In genomic region chr4:156733582-156733981, GRCh38 we compare ENCODE assay signal across 25 cellular contexts.
"Had no signal": no experiment of that assay in that cellular context is flagged by ENCODE, and none has a peak within 500 bp of the region (broad histone marks: within the 10 kb centered on the region; RNA-seq: fewer than 3 reads in every experiment).

No MANE protein-coding gene starts in this region.

- DNase-seq: stimulated activated CD4-positive, alpha-beta T cell treated with anti-CD3 and anti-CD28 coated beads, Interleukin-2, amount 100 ng/mL, for 48 hours; stimulated activated CD4-positive, alpha-beta T cell treated with anti-CD3 and anti-CD28 coated beads, Interleukin-4, amount 100 ng/mL, for 1 hour; stimulated activated CD4-positive, alpha-beta T cell treated with anti-CD3 and anti-CD28 coated beads, Interleukin-4, amount 100 ng/mL, for 24 hours; stimulated activated CD4-positive, alpha-beta T cell treated with anti-CD3 and anti-CD28 coated beads, Interleukin-4, amount 100 ng/mL, for 4 hours; stimulated activated CD8-positive, alpha-beta memory T cell treated with anti-CD3 and anti-CD28 coated beads, Interleukin-4, amount 100 ng/mL, for 48 hours; stimulated activated naive B cell treated with anti-CD40 and anti-IgM and Interleukin-4, amounts not matched to agents 10 μg/mL and 1 μg/mL and 100 μg/mL, for 72 hours; stimulated activated naive CD4-positive, alpha-beta T cell; stimulated activated naive CD4-positive, alpha-beta T cell treated with Interleukin-2 at 50 U/mL for 16 hours; stimulated activated naive CD8-positive, alpha-beta T cell treated with anti-CD3 and anti-CD28 coated beads, Interleukin-15, amount 100 ng/mL, for 72 hours; stimulated activated naive CD8-positive, alpha-beta T cell treated with anti-CD3 and anti-CD28 coated beads, Interleukin-15, Interleukin-2, amounts not matched to agents 100 U/mL and 50 U/mL, for 24 hours; stomach; substantia nigra; testis; thyroid gland; tibial artery; transverse colon; trophoblast cell; upper lobe of left lung; upper lobe of right lung; uterus had no signal

- H3K9me3 ChIP-seq: testis, thyroid gland had no signal

- H3K4me3 ChIP-seq: stomach, testis, thoracic aorta, thyroid gland, tibial artery, tibial nerve, transverse colon, upper lobe of left lung, upper lobe of right lung, uterus, vagina had no signal

- H3K36me3 ChIP-seq: stomach, thoracic aorta, thyroid gland, tibial artery, tibial nerve, transverse colon, upper lobe of left lung, upper lobe of right lung, uterus, vagina had no signal

- H3K4me1 ChIP-seq: stomach, testis, thyroid gland, tibial artery, tibial nerve, transverse colon, upper lobe of left lung, upper lobe of right lung, uterus, vagina had no signal

- H3K27me3 ChIP-seq: stomach, testis, thyroid gland, tibial artery, tibial nerve, transverse colon, upper lobe of left lung, upper lobe of right lung, uterus, vagina had no signal

- H3K27ac ChIP-seq: stomach, testis, thoracic aorta, thyroid gland, tibial artery, tibial nerve, transverse colon, upper lobe of left lung, upper lobe of right lung, uterus, vagina had no signal

- ATAC-seq: stimulated activated effector memory CD8-positive, alpha-beta T cell treated with anti-CD3 and anti-CD28 coated beads, Interleukin-12 subunit alpha, Interleukin-12 subunit beta, amount 100 ng/mL, for 72 hours; stimulated activated memory B cell treated with anti-CD40 and anti-IgM and Interleukin-4, amounts not matched to agents 10 μg/mL and 1 μg/mL and 100 μg/mL, for 72 hours; stimulated activated naive B cell treated with anti-CD40 and anti-IgM and Interleukin-4, amounts not matched to agents 10 μg/mL and 1 μg/mL and 100 μg/mL, for 72 hours; stimulated activated naive CD8-positive, alpha-beta T cell treated with anti-CD3 and anti-CD28 coated beads, Interleukin-15, amount 100 ng/mL, for 72 hours; stimulated activated naive CD8-positive, alpha-beta T cell treated with anti-CD3 and anti-CD28 coated beads, Interleukin-15, Interleukin-2, amounts not matched to agents 100 U/mL and 50 U/mL, for 24 hours; upper lobe of right lung had no signal
